Comparison of ENCODE assay signal across 1 cellular context in genomic region chr11:93570759-93571413, GRCh38.
TF ChIP-seq lines count a peak whose summit lies in the region.

No MANE protein-coding gene starts in this region.

TF ChIP-seq in GM12878, 131 proteins besides CTCF, POLR2A, EP300 and RAD21 (continued from another document):
- TF ChIP-seq ZBTB33 (IDR thresholded peaks at IDR 0.05) (no peak), BACH1 (IDR thresholded peaks at IDR 0.05; ENCODE audit: borderline replicate concordance) (no peak), RCOR1 (conservative IDR thresholded peaks at IDR 0.05; ENCODE audit: low read depth, low read length) (no peak), POLR2AphosphoS2 (IDR thresholded peaks at IDR 0.05; ENCODE audit: low read depth, low read length) (no peak), POU2F2 (IDR thresholded peaks at IDR 0.05; ENCODE audit: borderline replicate concordance, low read depth, low read length) (no peak)
